In genomic region chr19:6750062-6750461, GRCh38 we compare ENCODE assay signal across 26 cellular contexts. TPM values are rescaled to one million over a fixed set of nuclear protein-coding genes. Genes with fewer than 3 reads are reported as not detected.
DNase-seq lines count a peak whose midpoint lies in the region; ATAC-seq and TF ChIP-seq lines count a peak whose summit lies in the region.
"Had no signal": no experiment of that assay in that cellular context is flagged by ENCODE, and none has a peak within 500 bp of the region (broad histone marks: within the 10 kb centered on the region; RNA-seq: fewer than 3 reads in every experiment).

No MANE protein-coding gene starts in this region.

- H3K4me1 Mint-ChIP-seq in T-helper 2 cell treated with Interferon-gamma antibody and Interleukin-4, amounts not matched to agents 5 μg/mL and 100 μg/mL, for 36 hours (ENCODE audit: low read depth) = peaks cover 8% of the 10 kb centered on the region

- H2BK15ac ChIP-seq in mesenchymal stem cell (ENCODE audit: low read depth, poor library complexity, severe bottlenecking) = no peak overlapping the region

- ATAC-seq in upper lobe of left lung (ENCODE audit: low FRiP score in 2 of 2) = peak in 1 of 2 donors; percentile 73
- ATAC-seq in HG03565 (IDR thresholded peaks at IDR 0.05; ENCODE audit: unreplicated experiment) = no peak
- ATAC-seq: GM12878; left lobe of liver; stimulated activated naive B cell treated with anti-CD40 and anti-IgM and Interleukin-4, amounts not matched to agents 10 μg/mL and 1 μg/mL and 100 μg/mL, for 72 hours; WTC11 had no signal

- no peak overlapping the region for H3K4ac ChIP-seq in mesenchymal stem cell (ENCODE audit: low read depth in 1 of 2, low read length in 2 of 2)

- H3K27ac ChIP-seq in mesenchymal stem cell (ENCODE audit: low read length, poor library complexity, severe bottlenecking) = no peak overlapping the region
- H3K27ac ChIP-seq in upper lobe of left lung = peak overlapping the region in 3 of 4 donors; percentile 16 to 34 (median 24)
- H3K27ac ChIP-seq: 22Rv1, parathyroid adenoma, Peyer's patch had no signal

- H3K9me3 ChIP-seq in mesenchymal stem cell (ENCODE audit: control insufficient read depth, low read length) (no peaks in the 10 kb centered on the region), upper lobe of left lung (no peaks in the 10 kb centered on the region)
- H3K9me3 ChIP-seq: Peyer's patch, SK-N-SH, tibial artery had no signal

- no peak overlapping the region for H2BK120ac ChIP-seq in mesenchymal stem cell (ENCODE audit: low read depth, low read length)

- H2BK12ac ChIP-seq in mesenchymal stem cell (ENCODE audit: low read length in 2 of 2) = no peak overlapping the region

- no peak overlapping the region for H4K8ac ChIP-seq in mesenchymal stem cell (ENCODE audit: low read length)

- no peak overlapping the region for H3K18ac ChIP-seq in mesenchymal stem cell (ENCODE audit: low read depth in 1 of 2, low read length in 2 of 2)

- H3K4me3 ChIP-seq in fibroblast of the aortic adventitia (ENCODE audit: low read depth, low read length) = no peak overlapping the region
- H3K4me3 ChIP-seq in mesenchymal stem cell (ENCODE audit: insufficient read depth in 1 of 2, low read depth in 1 of 2, low read length in 2 of 2) = peak overlapping the region in 1 of 2 experiments; percentile 4
- H3K4me3 ChIP-seq in upper lobe of left lung = no peak overlapping the region
- H3K4me3 ChIP-seq: GM12878, Peyer's patch, tibial artery had no signal

- no peak overlapping the region for H2AK5ac ChIP-seq in mesenchymal stem cell (ENCODE audit: low read length, severe bottlenecking)

- no peaks in the 10 kb centered on the region for H3K9me3 Mint-ChIP-seq in T-helper 2 cell treated with Interferon-gamma antibody and Interleukin-4, amounts not matched to agents 5 μg/mL and 100 μg/mL, for 36 hours
- H3K9me3 Mint-ChIP-seq: activated naive CD8-positive, alpha-beta T cell treated with anti-CD3 and anti-CD28 coated beads for 36 hours; nephron progenitor cell; stimulated activated naive B cell treated with anti-CD40 and anti-IgM and Interleukin-4, amounts not matched to agents 10 μg/mL and 1 μg/mL and 100 μg/mL, for 72 hours; WTC11 had no signal

- WGBS in mesenchymal stem cell = 88% methylated on average over 18 of the region's 20 CpGs
- 73 to 79% methylated on average over 12 to 17 of the region's 20 CpGs for WGBS in upper lobe of left lung, 2 donors

- H3K79me1 ChIP-seq in mesenchymal stem cell (replicated peaks; ENCODE audit: low read length, poor library complexity, severe bottlenecking) = peaks cover 12% of the 10 kb centered on the region

- peaks cover 36% of the 10 kb centered on the region for H3K36me3 Mint-ChIP-seq in T-helper 2 cell treated with Interferon-gamma antibody and Interleukin-4, amounts not matched to agents 5 μg/mL and 100 μg/mL, for 36 hours (ENCODE audit: low read depth)

- TF ChIP-seq EP300 in upper lobe of left lung (IDR thresholded peaks at IDR 0.05) = no peak

- H3K14ac ChIP-seq in mesenchymal stem cell (ENCODE audit: low read length in 2 of 2) = no peak overlapping the region

- no peak for TF ChIP-seq POLR2A in upper lobe of left lung (IDR thresholded peaks at IDR 0.05)

- no peak for TF ChIP-seq CTCF in fibroblast of the aortic adventitia (IDR thresholded peaks at IDR 0.05; ENCODE audit: insufficient read depth, low read length)
- no peak for TF ChIP-seq CTCF in upper lobe of left lung (IDR thresholded peaks at IDR 0.05)

- H3K27me3 Mint-ChIP-seq in T-helper 2 cell treated with Interferon-gamma antibody and Interleukin-4, amounts not matched to agents 5 μg/mL and 100 μg/mL, for 36 hours (ENCODE audit: low read depth) = no peaks in the 10 kb centered on the region
- H3K27me3 Mint-ChIP-seq: activated naive CD8-positive, alpha-beta T cell treated with anti-CD3 and anti-CD28 coated beads for 36 hours; stimulated activated naive B cell treated with anti-CD40 and anti-IgM and Interleukin-4, amounts not matched to agents 10 μg/mL and 1 μg/mL and 100 μg/mL, for 72 hours had no signal

- peak overlapping the region; percentile 49 for H3K27ac Mint-ChIP-seq in T-helper 2 cell treated with Interferon-gamma antibody and Interleukin-4, amounts not matched to agents 5 μg/mL and 100 μg/mL, for 36 hours
- H3K27ac Mint-ChIP-seq: activated naive CD8-positive, alpha-beta T cell treated with anti-CD3 and anti-CD28 coated beads for 36 hours; nephron progenitor cell; stimulated activated naive B cell treated with anti-CD40 and anti-IgM and Interleukin-4, amounts not matched to agents 10 μg/mL and 1 μg/mL and 100 μg/mL, for 72 hours; WTC11 had no signal

- H2BK5ac ChIP-seq in mesenchymal stem cell (ENCODE audit: low read depth, low read length, poor library complexity, severe bottlenecking) = no peak overlapping the region

- H3K4me2 ChIP-seq in mesenchymal stem cell (ENCODE audit: low read length, poor library complexity, severe bottlenecking) = no peak overlapping the region
- H3K4me2 ChIP-seq: SK-N-SH had no signal

- H3K9ac ChIP-seq in mesenchymal stem cell (ENCODE audit: low read length) = peak overlapping the region; percentile 39
- H3K9ac ChIP-seq: parathyroid adenoma, SK-N-SH had no signal

- H3K36me3 ChIP-seq in mesenchymal stem cell (ENCODE audit: control insufficient read depth in 1 of 2, insufficient read depth in 2 of 2, low read depth in 1 of 2, low read length in 2 of 2) = peaks cover 67 to 70% of the 10 kb centered on the region in 2 experiments
- H3K36me3 ChIP-seq in upper lobe of left lung = peaks cover 25 to 89% (median 73%) of the 10 kb centered on the region in 4 donors

- H3K4me3 Mint-ChIP-seq in T-helper 2 cell treated with Interferon-gamma antibody and Interleukin-4, amounts not matched to agents 5 μg/mL and 100 μg/mL, for 36 hours = no peak overlapping the region
- H3K4me3 Mint-ChIP-seq: activated naive CD8-positive, alpha-beta T cell treated with anti-CD3 and anti-CD28 coated beads for 36 hours; nephron progenitor cell; stimulated activated naive B cell treated with anti-CD40 and anti-IgM and Interleukin-4, amounts not matched to agents 10 μg/mL and 1 μg/mL and 100 μg/mL, for 72 hours; WTC11 had no signal

- no peak overlapping the region for H3K23ac ChIP-seq in mesenchymal stem cell (ENCODE audit: low read length in 2 of 2)

- H3K27me3 ChIP-seq in mesenchymal stem cell (ENCODE audit: control insufficient read depth in 1 of 2, insufficient read depth in 1 of 2, low read length in 2 of 2) (no peaks in the 10 kb centered on the region), upper lobe of left lung (no peaks in the 10 kb centered on the region)
- H3K27me3 ChIP-seq: Peyer's patch, tibial artery had no signal

- DNase-seq in T-helper 2 cell treated with Interferon-gamma antibody and Interleukin-4, amounts not matched to agents 5 μg/mL and 100 μg/mL, for 36 hours (ENCODE audit: low spot score) = no peak
- no peak for DNase-seq in T-helper 2 cell
- peak; percentile 20 for DNase-seq in fibroblast of the aortic adventitia (ENCODE audit: low read depth)
- no peak for DNase-seq in mesenchymal stem cell
- DNase-seq in upper lobe of left lung = peak in 1 of 2 donors; percentile 86
- no peak for DNase-seq in RKO (ENCODE audit: low spot score)
- no peak for DNase-seq in dermis blood vessel endothelial cell
- DNase-seq: activated CD8-positive, alpha-beta memory T cell treated with anti-CD3 and anti-CD28 coated beads, Interleukin-2, amount 50 U/mL, for 4 hours; activated naive CD8-positive, alpha-beta T cell treated with anti-CD3 and anti-CD28 coated beads for 36 hours; DND-41; erythroblast; NCI-H2081; NCI-H510A; nephron progenitor cell; SK-N-SH; stimulated activated CD4-positive, alpha-beta T cell treated with anti-CD3 and anti-CD28 coated beads, Interleukin-1b, Interleukin-23, amount 100 ng/mL, for 48 hours; stimulated activated naive B cell treated with anti-CD40 and anti-IgM and Interleukin-4, amounts not matched to agents 10 μg/mL and 1 μg/mL and 100 μg/mL, for 72 hours; tibial artery had no signal

- H2AFZ ChIP-seq in mesenchymal stem cell (ENCODE audit: low read depth, low read length) = no peak overlapping the region
- H2AFZ ChIP-seq: parathyroid adenoma had no signal

- peaks cover 16% of the 10 kb centered on the region for H3K4me1 ChIP-seq in mesenchymal stem cell (ENCODE audit: control insufficient read depth, insufficient read depth, low read depth, low read length)
- H3K4me1 ChIP-seq in upper lobe of left lung = peaks cover 19 to 26% (median 21%) of the 10 kb centered on the region in 4 donors

- no peak overlapping the region for H4K91ac ChIP-seq in mesenchymal stem cell (ENCODE audit: low read length)

RNA-seq across cellular contexts. Expression of gene TRIP10, which starts 10.6 kb away (rescaled TPM):
- total RNA-seq in fibroblast of the aortic adventitia (ENCODE audit: low replicate concordance) = 33.3 and 44.9 TPM in 2 replicates
- polyA plus RNA-seq in mesenchymal stem cell (2013, experiment 1 of 2) = 53.2 TPM
- 50.7 TPM for polyA plus RNA-seq in mesenchymal stem cell (2013, experiment 2 of 2)
- total RNA-seq in upper lobe of left lung = 100 to 1,000 TPM in 2 of 6 donors, 10 to 100 TPM in 4; 59.6 to 423 (median 74.3) TPM
- total RNA-seq in dermis blood vessel endothelial cell = 35.5 and 40.7 TPM in 2 replicates

RNA-seq across cellular contexts. Expression of gene GPR108, which starts 12.7 kb away (rescaled TPM):
- total RNA-seq in fibroblast of the aortic adventitia (ENCODE audit: low replicate concordance) = 32.5 and 33.4 TPM in 2 replicates
- polyA plus RNA-seq in mesenchymal stem cell (2013, experiment 1 of 2) = 63.6 TPM
- 61.8 TPM for polyA plus RNA-seq in mesenchymal stem cell (2013, experiment 2 of 2)
- total RNA-seq in upper lobe of left lung = 100 to 1,000 TPM in 1 of 6 donors, 10 to 100 TPM in 5; 51.6 to 105 (median 69.0) TPM
- 56.2 and 59.1 TPM in 2 replicates for total RNA-seq in dermis blood vessel endothelial cell

RNA-seq across cellular contexts. Expression of gene SH2D3A, which starts 17.2 kb away (rescaled TPM):
- total RNA-seq in fibroblast of the aortic adventitia (ENCODE audit: low replicate concordance) = not detected in 2 replicates
- polyA plus RNA-seq in mesenchymal stem cell (2013, experiment 1 of 2) = not detected
- polyA plus RNA-seq in mesenchymal stem cell (2013, experiment 2 of 2) = 0.07 TPM
- 100 to 1,000 TPM in 1 of 6 donors, 10 to 100 TPM in 5; 24.9 to 109 (median 35.8) TPM for total RNA-seq in upper lobe of left lung
- total RNA-seq in dermis blood vessel endothelial cell = 6.0 and 6.3 TPM in 2 replicates
- total RNA-seq: H4 had no signal

RNA-seq across cellular contexts. Expression of gene VAV1, which starts 22.4 kb away (rescaled TPM):
- not detected in 2 replicates for total RNA-seq in fibroblast of the aortic adventitia (ENCODE audit: low replicate concordance)
- polyA plus RNA-seq in mesenchymal stem cell (2013, experiment 1 of 2) = not detected
- polyA plus RNA-seq in mesenchymal stem cell (2013, experiment 2 of 2) = not detected
- total RNA-seq in upper lobe of left lung = 10 to 100 TPM; 13.9 to 53.4 (median 24.1) TPM
- 0.09 TPM in 1 of 2 replicates, not detected in the other for total RNA-seq in dermis blood vessel endothelial cell

RNA-seq across cellular contexts. Expression of gene C3, which starts 29.6 kb away (rescaled TPM):
- total RNA-seq in fibroblast of the aortic adventitia (ENCODE audit: low replicate concordance) (93.5 and 1,485 TPM in 2 replicates), upper lobe of left lung (1,000 to 10,000 TPM in 2 of 6 donors, 100 to 1,000 TPM in 4; 461 to 1,221 (median 854) TPM), dermis blood vessel endothelial cell (5.4 and 33.5 TPM in 2 replicates)
- 2.3 TPM for polyA plus RNA-seq in mesenchymal stem cell (2013, experiment 1 of 2)
- 2.7 TPM for polyA plus RNA-seq in mesenchymal stem cell (2013, experiment 2 of 2)
